ENCODE assay signal across 1 cellular context in the genomic region with DNA sequence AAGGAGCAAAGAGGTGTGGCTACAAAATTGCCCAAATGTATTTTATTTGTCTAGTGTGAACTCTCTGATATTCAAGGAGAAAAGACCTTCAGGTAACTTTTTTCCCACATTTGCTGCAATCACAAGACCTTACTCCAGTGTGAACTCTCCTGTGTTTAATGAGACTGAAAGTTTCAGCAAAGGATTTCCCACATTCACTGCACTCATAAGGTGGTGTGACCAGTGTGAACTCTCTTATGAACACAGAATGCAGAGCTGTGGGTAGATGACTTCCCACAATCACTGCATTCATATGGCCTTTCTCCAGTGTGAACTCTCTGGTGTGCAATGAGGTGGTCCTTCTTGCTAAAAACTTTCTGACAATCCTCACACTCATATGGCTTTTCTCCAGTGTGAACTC.
TF ChIP-seq lines count a peak whose summit lies in the region.

No MANE protein-coding gene starts in this region.

TF ChIP-seq in endothelial cell of umbilical vein, 7 proteins besides CTCF, POLR2A, EP300 and RAD21:
- TF ChIP-seq POLR2AphosphoS5 (IDR thresholded peaks at IDR 0.05; ENCODE audit: insufficient read depth, low read depth, low read length) (no peak), JUN (IDR thresholded peaks at IDR 0.05; ENCODE audit: borderline replicate concordance, insufficient read depth, insufficient read length, low read depth) (no peak), FOS (IDR thresholded peaks at IDR 0.05; ENCODE audit: borderline replicate concordance, insufficient read depth, low read length) (no peak), GATA2 (IDR thresholded peaks at IDR 0.05; ENCODE audit: insufficient read depth, insufficient read length, low read depth, low read length) (no peak), MYC (IDR thresholded peaks at IDR 0.05; ENCODE audit: low read depth, low read length) (no peak)
